8 cellular contexts compared by ENCODE assay signal in the genomic region with DNA sequence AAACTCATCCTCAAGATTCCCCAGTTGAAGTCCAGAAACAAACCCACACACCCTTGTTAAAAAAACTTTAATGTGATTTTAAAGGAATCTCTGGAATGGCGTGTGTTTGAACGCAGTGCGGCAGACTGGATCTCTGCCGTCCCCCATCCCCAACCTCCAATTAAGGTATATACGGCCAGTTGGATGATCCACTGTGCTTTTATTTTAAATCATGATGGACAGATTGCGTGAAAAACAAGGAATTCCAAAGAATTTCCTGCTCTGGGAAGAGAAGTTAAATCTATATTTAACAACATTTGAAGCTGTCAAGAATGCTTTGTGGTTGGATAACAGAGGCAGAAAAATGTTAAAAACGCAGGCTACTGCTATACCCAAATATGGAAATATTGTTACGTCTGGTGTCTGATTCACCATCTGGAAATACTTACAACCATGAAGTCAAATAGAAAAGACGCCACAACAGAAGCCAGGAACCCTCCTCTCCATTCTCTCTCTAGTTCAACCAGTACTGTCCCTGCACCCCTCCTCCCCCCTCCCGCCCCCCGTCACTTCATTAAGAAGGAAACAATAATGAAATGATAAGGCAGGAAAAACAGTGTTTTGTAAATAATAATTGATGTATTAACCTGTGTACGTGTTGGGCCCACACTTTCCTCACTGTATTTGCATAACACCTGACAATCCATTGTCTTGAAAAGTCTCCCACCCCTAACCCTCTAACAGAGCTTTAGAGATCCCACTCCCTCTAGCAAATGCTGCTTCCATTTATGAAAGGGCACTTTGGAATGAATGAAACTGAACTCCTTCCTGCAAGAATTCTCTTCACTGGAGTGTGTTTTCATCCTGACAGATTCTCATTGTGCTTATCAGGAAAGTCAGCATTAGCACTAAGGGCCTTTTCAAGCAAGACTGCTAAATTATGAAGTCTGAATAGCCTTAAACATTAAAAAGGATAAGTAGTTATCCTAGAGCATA. TPM values are rescaled to one million over a fixed set of nuclear protein-coding genes. Genes with fewer than 3 reads are reported as not detected.
A peak's percentile ranks its signal among the peaks of the same experiment; 100 is the strongest.
DNase-seq lines count a peak whose midpoint lies in the region; ATAC-seq and TF ChIP-seq lines count a peak whose summit lies in the region.

No MANE protein-coding gene starts in this region.

- ATAC-seq in GM21825 (IDR thresholded peaks at IDR 0.05; ENCODE audit: unreplicated experiment) (no peak), GM18519 (IDR thresholded peaks at IDR 0.05; ENCODE audit: low FRiP score, unreplicated experiment) (no peak), HG02623 (IDR thresholded peaks at IDR 0.05; ENCODE audit: unreplicated experiment) (no peak)

- BruUV-seq in Calu3 (replicated peaks; lab: Mats Ljungman, UMichigan), result no TSS peak

- TF ChIP-seq CTCF in Calu3 (IDR thresholded peaks at IDR 0.05; ENCODE audit: unreplicated experiment) (no peak), RWPE1 (conservative IDR thresholded peaks at IDR 0.05; ENCODE audit: low read depth) (no peak), progenitor cell of endocrine pancreas (IDR thresholded peaks at IDR 0.05; ENCODE audit: unreplicated experiment) (no peak)

- H3K27me3 Mint-ChIP-seq in Calu3 (ENCODE audit: unreplicated experiment) (no peaks in the 10 kb centered on the region), progenitor cell of endocrine pancreas (peaks cover 61% of the 10 kb centered on the region)

- peak overlapping the region; percentile 83; the same call in 1 of the 2 replicates for H3K27ac ChIP-seq in RWPE1

- intact Hi-C loops in Calu3 (cut with micrococcal nuclease; ENCODE audit: unreplicated experiment), result loop anchor here (5.0 kb wide), 1 partner anchor 76 kb away; no protein-coding TSS in a partner anchor

- H3K9me3 Mint-ChIP-seq in Calu3 (ENCODE audit: low read depth, unreplicated experiment) (no peaks in the 10 kb centered on the region), progenitor cell of endocrine pancreas (ENCODE audit: low read depth) (no peaks in the 10 kb centered on the region)

- H3K4me1 Mint-ChIP-seq in Calu3 (ENCODE audit: low read depth, unreplicated experiment) (peaks cover 35% of the 10 kb centered on the region), progenitor cell of endocrine pancreas (ENCODE audit: low read depth) (peaks cover 36% of the 10 kb centered on the region)

- DNase-seq in Calu3, result no peak
- DNase-seq in RWPE1 (ENCODE audit: low spot score), result no peak
- DNase-seq in fibroblast of peridontal ligament (ENCODE audit: extremely low read depth), result peak; percentile 99
- DNase-seq in progenitor cell of endocrine pancreas (ENCODE audit: low spot score, unreplicated experiment), result no peak
- no peak for DNase-seq in NCI-H1436 treated with DMSO at 0.1 percent for 48 hours (lab: John Stamatoyannopoulos, UW)

- H3K4me3 Mint-ChIP-seq in Calu3 (ENCODE audit: low read depth, unreplicated experiment), result peak overlapping the region; percentile 76
- H3K4me3 Mint-ChIP-seq in progenitor cell of endocrine pancreas (ENCODE audit: low read depth), result peak overlapping the region; percentile 76

- POLR2A ChIA-PET in RWPE1 (lab: Yijun Ruan, JAX; ENCODE audit: low non-redundant PET), result interaction anchor here (0.6 kb wide), 1 partner anchor 169 kb away, joined by 3 read pairs; no protein-coding TSS in a partner anchor

- CTCF ChIA-PET in Calu3 (lab: Charles Lee), result no interaction called here
- CTCF ChIA-PET in RWPE1 (lab: Yijun Ruan, JAX), result interaction anchor here (0.6 kb wide), 1 partner anchor 239 kb away, joined by 3 read pairs; no protein-coding TSS in a partner anchor

- peak overlapping the region; percentile 92 for H3K27ac Mint-ChIP-seq in Calu3 (ENCODE audit: unreplicated experiment)
- H3K27ac Mint-ChIP-seq in progenitor cell of endocrine pancreas, result peak overlapping the region; percentile 75

- peaks cover 75% of the 10 kb centered on the region for H3K36me3 Mint-ChIP-seq in Calu3 (ENCODE audit: insufficient read depth, unreplicated experiment)
- peaks cover 15% of the 10 kb centered on the region for H3K36me3 Mint-ChIP-seq in progenitor cell of endocrine pancreas (ENCODE audit: insufficient read depth)

RNA-seq across cellular contexts. Expression of gene CCN1, which starts 2.0 kb away (rescaled TPM):
- total RNA-seq in Calu3 (2022) (148 and 210 TPM in 2 replicates), progenitor cell of endocrine pancreas (62.8 and 64.3 TPM in 2 replicates)
